Comparison of ENCODE assay signal across 1 cellular context in the genomic region with DNA sequence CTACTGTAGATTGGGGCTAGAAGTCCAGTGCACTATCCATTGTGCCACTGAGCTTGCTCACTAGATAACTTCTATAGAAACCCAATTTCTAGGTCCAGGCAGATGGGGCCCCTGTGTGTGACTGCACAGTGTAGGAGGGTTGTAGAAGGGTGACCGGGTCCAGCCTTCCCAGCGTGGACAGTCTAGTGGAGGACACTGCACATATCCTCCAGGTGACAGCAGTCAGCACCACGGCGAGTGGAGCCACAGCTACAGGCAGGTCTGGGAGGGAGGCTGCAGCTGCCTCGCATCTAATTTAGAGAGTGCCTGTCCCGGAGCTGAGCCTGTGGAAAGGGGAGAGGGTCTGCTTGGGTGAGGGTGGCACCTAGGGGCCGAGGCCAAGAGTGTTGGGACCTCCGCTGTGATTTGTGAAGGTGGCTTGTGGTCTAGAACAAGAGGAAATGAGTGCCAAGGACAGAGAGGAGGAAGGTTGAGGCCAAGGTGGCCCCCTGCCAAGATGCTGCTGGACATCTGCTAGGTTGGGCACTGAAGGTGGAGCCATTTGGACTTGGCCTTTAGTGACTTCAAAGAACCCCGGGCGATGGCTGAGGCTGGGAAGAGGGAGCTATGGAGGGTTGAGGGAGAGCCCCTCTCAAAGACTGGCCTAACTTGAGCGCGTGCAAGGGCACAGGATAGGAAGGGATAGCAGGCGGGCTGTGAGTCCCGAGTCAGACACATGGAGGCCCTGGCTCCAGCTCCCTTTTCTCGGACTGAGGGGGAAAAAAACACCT.
TF ChIP-seq lines count a peak whose summit lies in the region.

No MANE protein-coding gene starts in this region.

TF ChIP-seq in WTC11, 78 proteins besides CTCF, POLR2A, EP300 and RAD21:
- TF ChIP-seq, protein P1, sequence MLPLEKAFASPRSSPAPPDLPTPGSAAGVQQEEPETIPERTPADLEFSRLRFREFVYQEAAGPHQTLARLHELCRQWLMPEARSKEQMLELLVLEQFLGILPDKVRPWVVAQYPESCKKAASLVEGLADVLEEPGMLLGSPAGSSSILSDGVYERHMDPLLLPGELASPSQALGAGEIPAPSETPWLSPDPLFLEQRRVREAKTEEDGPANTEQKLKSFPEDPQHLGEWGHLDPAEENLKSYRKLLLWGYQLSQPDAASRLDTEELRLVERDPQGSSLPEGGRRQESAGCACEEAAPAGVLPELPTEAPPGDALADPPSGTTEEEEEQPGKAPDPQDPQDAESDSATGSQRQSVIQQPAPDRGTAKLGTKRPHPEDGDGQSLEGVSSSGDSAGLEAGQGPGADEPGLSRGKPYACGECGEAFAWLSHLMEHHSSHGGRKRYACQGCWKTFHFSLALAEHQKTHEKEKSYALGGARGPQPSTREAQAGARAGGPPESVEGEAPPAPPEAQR (CRISPR knock-in tag; IDR thresholded peaks at IDR 0.05): no peak
- TF ChIP-seq, protein P2, sequence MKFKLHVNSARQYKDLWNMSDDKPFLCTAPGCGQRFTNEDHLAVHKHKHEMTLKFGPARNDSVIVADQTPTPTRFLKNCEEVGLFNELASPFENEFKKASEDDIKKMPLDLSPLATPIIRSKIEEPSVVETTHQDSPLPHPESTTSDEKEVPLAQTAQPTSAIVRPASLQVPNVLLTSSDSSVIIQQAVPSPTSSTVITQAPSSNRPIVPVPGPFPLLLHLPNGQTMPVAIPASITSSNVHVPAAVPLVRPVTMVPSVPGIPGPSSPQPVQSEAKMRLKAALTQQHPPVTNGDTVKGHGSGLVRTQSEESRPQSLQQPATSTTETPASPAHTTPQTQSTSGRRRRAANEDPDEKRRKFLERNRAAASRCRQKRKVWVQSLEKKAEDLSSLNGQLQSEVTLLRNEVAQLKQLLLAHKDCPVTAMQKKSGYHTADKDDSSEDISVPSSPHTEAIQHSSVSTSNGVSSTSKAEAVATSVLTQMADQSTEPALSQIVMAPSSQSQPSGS (CRISPR knock-in tag; IDR thresholded peaks at IDR 0.05; ENCODE audit: borderline replicate concordance, low read depth): no peak
- TF ChIP-seq TEAD1 (CRISPR knock-in tag; IDR thresholded peaks at IDR 0.05) (no peak), NFYB (CRISPR knock-in tag; conservative IDR thresholded peaks at IDR 0.05; ENCODE audit: low read depth) (no peak), NR3C1 (CRISPR knock-in tag; conservative IDR thresholded peaks at IDR 0.05; ENCODE audit: low read depth) (no peak), ZNF232 (CRISPR knock-in tag; IDR thresholded peaks at IDR 0.05) (no peak), ZNF219 (CRISPR knock-in tag; IDR thresholded peaks at IDR 0.05; ENCODE audit: borderline replicate concordance) (no peak), NR2C2 (CRISPR knock-in tag; IDR thresholded peaks at IDR 0.05) (no peak), ZBTB21 (CRISPR knock-in tag; IDR thresholded peaks at IDR 0.05; ENCODE audit: borderline replicate concordance) (no peak)
- TF ChIP-seq, protein P3, sequence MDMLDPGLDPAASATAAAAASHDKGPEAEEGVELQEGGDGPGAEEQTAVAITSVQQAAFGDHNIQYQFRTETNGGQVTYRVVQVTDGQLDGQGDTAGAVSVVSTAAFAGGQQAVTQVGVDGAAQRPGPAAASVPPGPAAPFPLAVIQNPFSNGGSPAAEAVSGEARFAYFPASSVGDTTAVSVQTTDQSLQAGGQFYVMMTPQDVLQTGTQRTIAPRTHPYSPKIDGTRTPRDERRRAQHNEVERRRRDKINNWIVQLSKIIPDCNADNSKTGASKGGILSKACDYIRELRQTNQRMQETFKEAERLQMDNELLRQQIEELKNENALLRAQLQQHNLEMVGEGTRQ (CRISPR knock-in tag; IDR thresholded peaks at IDR 0.05): no peak
